Comparison of ENCODE assay signal across 1 cellular context in the genomic region with DNA sequence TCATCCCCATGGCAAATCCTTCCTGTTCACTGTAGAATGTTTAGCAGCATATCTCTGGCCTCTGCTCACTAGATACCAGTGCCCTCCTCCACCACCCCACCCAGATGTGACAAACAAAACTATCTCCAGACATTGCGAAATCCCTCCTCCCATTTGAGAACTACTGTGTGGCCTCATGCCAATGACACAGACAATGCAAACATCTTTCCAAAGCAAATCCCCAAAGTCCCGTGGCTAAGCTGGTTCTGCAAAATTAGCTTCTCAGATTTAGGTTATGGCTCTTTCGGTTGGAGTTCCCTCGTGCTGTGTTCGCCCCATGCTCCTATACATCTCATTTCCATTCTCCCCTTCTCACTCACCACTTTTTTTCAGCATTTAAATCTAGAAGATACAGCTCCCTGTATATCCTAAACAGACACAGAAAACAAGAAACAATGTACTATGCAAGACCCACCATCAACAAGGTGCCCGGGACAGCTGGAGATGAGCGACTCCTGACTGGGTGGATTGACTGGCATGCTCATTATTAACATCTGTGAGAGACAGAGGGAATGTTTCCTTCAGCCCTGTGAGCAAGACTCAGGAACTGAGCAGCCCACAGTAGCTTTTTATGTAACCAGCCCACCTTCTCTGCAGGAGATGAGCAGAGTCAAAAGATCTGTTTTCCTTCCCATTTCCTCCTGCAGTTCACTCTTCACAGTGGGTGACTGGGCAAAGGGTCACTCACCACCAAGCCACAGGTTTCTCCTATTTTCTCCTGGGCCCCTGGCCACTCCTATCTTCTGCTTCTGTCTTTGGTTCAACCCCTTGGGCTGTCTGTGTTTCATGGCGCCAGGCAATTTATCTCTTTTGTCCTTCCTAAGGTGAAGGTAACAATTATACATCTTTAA.
TF ChIP-seq lines count a peak whose summit lies in the region.

No MANE protein-coding gene starts in this region.

TF ChIP-seq in HepG2, 621 proteins besides CTCF, POLR2A, EP300 and RAD21 (continued from another document and continues in another):
- TF ChIP-seq, protein P1, sequence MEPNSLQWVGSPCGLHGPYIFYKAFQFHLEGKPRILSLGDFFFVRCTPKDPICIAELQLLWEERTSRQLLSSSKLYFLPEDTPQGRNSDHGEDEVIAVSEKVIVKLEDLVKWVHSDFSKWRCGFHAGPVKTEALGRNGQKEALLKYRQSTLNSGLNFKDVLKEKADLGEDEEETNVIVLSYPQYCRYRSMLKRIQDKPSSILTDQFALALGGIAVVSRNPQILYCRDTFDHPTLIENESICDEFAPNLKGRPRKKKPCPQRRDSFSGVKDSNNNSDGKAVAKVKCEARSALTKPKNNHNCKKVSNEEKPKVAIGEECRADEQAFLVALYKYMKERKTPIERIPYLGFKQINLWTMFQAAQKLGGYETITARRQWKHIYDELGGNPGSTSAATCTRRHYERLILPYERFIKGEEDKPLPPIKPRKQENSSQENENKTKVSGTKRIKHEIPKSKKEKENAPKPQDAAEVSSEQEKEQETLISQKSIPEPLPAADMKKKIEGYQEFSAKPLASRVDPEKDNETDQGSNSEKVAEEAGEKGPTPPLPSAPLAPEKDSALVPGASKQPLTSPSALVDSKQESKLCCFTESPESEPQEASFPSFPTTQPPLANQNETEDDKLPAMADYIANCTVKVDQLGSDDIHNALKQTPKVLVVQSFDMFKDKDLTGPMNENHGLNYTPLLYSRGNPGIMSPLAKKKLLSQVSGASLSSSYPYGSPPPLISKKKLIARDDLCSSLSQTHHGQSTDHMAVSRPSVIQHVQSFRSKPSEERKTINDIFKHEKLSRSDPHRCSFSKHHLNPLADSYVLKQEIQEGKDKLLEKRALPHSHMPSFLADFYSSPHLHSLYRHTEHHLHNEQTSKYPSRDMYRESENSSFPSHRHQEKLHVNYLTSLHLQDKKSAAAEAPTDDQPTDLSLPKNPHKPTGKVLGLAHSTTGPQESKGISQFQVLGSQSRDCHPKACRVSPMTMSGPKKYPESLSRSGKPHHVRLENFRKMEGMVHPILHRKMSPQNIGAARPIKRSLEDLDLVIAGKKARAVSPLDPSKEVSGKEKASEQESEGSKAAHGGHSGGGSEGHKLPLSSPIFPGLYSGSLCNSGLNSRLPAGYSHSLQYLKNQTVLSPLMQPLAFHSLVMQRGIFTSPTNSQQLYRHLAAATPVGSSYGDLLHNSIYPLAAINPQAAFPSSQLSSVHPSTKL (CRISPR knock-in tag; IDR thresholded peaks at IDR 0.05): peak; percentile 97
- TF ChIP-seq ARHGAP35 (CRISPR knock-in tag; IDR thresholded peaks at IDR 0.05; ENCODE audit: borderline replicate concordance): 0 out of 2 replicates have a peak, but pooled peaks have one; percentile 45
- TF ChIP-seq, protein P2, sequence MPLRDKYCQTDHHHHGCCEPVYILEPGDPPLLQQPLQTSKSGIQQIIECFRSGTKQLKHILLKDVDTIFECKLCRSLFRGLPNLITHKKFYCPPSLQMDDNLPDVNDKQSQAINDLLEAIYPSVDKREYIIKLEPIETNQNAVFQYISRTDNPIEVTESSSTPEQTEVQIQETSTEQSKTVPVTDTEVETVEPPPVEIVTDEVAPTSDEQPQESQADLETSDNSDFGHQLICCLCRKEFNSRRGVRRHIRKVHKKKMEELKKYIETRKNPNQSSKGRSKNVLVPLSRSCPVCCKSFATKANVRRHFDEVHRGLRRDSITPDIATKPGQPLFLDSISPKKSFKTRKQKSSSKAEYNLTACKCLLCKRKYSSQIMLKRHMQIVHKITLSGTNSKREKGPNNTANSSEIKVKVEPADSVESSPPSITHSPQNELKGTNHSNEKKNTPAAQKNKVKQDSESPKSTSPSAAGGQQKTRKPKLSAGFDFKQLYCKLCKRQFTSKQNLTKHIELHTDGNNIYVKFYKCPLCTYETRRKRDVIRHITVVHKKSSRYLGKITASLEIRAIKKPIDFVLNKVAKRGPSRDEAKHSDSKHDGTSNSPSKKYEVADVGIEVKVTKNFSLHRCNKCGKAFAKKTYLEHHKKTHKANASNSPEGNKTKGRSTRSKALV (CRISPR knock-in tag; IDR thresholded peaks at IDR 0.05): no peak
- TF ChIP-seq, protein P3, sequence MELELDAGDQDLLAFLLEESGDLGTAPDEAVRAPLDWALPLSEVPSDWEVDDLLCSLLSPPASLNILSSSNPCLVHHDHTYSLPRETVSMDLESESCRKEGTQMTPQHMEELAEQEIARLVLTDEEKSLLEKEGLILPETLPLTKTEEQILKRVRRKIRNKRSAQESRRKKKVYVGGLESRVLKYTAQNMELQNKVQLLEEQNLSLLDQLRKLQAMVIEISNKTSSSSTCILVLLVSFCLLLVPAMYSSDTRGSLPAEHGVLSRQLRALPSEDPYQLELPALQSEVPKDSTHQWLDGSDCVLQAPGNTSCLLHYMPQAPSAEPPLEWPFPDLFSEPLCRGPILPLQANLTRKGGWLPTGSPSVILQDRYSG (CRISPR knock-in tag; IDR thresholded peaks at IDR 0.05): no peak
- TF ChIP-seq KDM6A (CRISPR knock-in tag; IDR thresholded peaks at IDR 0.05; ENCODE audit: low read depth): 0 out of 2 replicates have a peak, but pooled peaks have one; percentile 13
- no peak for TF ChIP-seq JARID2 (CRISPR knock-in tag; IDR thresholded peaks at IDR 0.05; ENCODE audit: insufficient replicate concordance)
- TF ChIP-seq ZNF790 (CRISPR knock-in tag; IDR thresholded peaks at IDR 0.05; ENCODE audit: borderline replicate concordance): no peak
- TF ChIP-seq, protein P4, sequence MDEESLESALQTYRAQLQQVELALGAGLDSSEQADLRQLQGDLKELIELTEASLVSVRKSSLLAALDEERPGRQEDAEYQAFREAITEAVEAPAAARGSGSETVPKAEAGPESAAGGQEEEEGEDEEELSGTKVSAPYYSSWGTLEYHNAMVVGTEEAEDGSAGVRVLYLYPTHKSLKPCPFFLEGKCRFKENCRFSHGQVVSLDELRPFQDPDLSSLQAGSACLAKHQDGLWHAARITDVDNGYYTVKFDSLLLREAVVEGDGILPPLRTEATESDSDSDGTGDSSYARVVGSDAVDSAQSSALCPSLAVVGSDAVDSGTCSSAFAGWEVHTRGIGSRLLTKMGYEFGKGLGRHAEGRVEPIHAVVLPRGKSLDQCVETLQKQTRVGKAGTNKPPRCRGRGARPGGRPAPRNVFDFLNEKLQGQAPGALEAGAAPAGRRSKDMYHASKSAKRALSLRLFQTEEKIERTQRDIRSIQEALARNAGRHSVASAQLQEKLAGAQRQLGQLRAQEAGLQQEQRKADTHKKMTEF (CRISPR knock-in tag; IDR thresholded peaks at IDR 0.05): peak; percentile 72
- no peak for TF ChIP-seq MXD4 (CRISPR knock-in tag; IDR thresholded peaks at IDR 0.05)
- no peak for TF ChIP-seq ZNF253 (CRISPR knock-in tag; IDR thresholded peaks at IDR 0.05; ENCODE audit: borderline replicate concordance)
- TF ChIP-seq ZNF430 (CRISPR knock-in tag; IDR thresholded peaks at IDR 0.05): no peak
- peak; percentile 64; the same call in 1 of the 2 replicates for TF ChIP-seq SIX1 (CRISPR knock-in tag; IDR thresholded peaks at IDR 0.05; ENCODE audit: borderline replicate concordance)
- TF ChIP-seq KLF6 (CRISPR knock-in tag; IDR thresholded peaks at IDR 0.05): no peak
- no peak for TF ChIP-seq MYC (CRISPR knock-in tag; IDR thresholded peaks at IDR 0.05; ENCODE audit: borderline replicate concordance)
- no peak for TF ChIP-seq ZNF766 (CRISPR knock-in tag; IDR thresholded peaks at IDR 0.05; ENCODE audit: borderline replicate concordance)
- TF ChIP-seq FOXA1 (IDR thresholded peaks at IDR 0.05): no peak
- peak; percentile 78 for TF ChIP-seq FOXA1 (CRISPR knock-in tag; IDR thresholded peaks at IDR 0.05)
- TF ChIP-seq ZSCAN30 (CRISPR knock-in tag; IDR thresholded peaks at IDR 0.05): no peak
- TF ChIP-seq, protein P5, sequence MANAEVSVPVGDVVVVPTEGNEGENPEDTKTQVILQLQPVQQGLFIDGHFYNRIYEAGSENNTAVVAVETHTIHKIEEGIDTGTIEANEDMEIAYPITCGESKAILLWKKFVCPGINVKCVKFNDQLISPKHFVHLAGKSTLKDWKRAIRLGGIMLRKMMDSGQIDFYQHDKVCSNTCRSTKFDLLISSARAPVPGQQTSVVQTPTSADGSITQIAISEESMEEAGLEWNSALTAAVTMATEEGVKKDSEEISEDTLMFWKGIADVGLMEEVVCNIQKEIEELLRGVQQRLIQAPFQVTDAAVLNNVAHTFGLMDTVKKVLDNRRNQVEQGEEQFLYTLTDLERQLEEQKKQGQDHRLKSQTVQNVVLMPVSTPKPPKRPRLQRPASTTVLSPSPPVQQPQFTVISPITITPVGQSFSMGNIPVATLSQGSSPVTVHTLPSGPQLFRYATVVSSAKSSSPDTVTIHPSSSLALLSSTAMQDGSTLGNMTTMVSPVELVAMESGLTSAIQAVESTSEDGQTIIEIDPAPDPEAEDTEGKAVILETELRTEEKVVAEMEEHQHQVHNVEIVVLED (CRISPR knock-in tag; IDR thresholded peaks at IDR 0.05; ENCODE audit: borderline replicate concordance): 0 out of 2 replicates have a peak, but pooled peaks have one; percentile 13
- TF ChIP-seq ZNF44 (CRISPR knock-in tag; IDR thresholded peaks at IDR 0.05): no peak
- TF ChIP-seq, protein P6, sequence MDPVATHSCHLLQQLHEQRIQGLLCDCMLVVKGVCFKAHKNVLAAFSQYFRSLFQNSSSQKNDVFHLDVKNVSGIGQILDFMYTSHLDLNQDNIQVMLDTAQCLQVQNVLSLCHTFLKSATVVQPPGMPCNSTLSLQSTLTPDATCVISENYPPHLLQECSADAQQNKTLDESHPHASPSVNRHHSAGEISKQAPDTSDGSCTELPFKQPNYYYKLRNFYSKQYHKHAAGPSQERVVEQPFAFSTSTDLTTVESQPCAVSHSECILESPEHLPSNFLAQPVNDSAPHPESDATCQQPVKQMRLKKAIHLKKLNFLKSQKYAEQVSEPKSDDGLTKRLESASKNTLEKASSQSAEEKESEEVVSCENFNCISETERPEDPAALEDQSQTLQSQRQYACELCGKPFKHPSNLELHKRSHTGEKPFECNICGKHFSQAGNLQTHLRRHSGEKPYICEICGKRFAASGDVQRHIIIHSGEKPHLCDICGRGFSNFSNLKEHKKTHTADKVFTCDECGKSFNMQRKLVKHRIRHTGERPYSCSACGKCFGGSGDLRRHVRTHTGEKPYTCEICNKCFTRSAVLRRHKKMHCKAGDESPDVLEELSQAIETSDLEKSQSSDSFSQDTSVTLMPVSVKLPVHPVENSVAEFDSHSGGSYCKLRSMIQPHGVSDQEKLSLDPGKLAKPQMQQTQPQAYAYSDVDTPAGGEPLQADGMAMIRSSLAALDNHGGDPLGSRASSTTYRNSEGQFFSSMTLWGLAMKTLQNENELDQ (CRISPR knock-in tag; IDR thresholded peaks at IDR 0.05; ENCODE audit: borderline replicate concordance): no peak
- TF ChIP-seq, protein P7, sequence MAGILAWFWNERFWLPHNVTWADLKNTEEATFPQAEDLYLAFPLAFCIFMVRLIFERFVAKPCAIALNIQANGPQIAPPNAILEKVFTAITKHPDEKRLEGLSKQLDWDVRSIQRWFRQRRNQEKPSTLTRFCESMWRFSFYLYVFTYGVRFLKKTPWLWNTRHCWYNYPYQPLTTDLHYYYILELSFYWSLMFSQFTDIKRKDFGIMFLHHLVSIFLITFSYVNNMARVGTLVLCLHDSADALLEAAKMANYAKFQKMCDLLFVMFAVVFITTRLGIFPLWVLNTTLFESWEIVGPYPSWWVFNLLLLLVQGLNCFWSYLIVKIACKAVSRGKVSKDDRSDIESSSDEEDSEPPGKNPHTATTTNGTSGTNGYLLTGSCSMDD (CRISPR knock-in tag; IDR thresholded peaks at IDR 0.05): no peak
- TF ChIP-seq, protein P8, sequence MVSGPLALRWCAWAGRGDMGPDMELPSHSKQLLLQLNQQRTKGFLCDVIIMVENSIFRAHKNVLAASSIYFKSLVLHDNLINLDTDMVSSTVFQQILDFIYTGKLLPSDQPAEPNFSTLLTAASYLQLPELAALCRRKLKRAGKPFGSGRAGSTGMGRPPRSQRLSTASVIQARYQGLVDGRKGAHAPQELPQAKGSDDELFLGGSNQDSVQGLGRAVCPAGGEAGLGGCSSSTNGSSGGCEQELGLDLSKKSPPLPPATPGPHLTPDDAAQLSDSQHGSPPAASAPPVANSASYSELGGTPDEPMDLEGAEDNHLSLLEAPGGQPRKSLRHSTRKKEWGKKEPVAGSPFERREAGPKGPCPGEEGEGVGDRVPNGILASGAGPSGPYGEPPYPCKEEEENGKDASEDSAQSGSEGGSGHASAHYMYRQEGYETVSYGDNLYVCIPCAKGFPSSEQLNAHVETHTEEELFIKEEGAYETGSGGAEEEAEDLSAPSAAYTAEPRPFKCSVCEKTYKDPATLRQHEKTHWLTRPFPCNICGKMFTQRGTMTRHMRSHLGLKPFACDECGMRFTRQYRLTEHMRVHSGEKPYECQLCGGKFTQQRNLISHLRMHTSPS (CRISPR knock-in tag; IDR thresholded peaks at IDR 0.05; ENCODE audit: low read depth): peak; percentile 79
- peak; percentile 90 for TF ChIP-seq ZNF556 (CRISPR knock-in tag; IDR thresholded peaks at IDR 0.05; ENCODE audit: borderline replicate concordance)
- TF ChIP-seq KAT2B (IDR thresholded peaks at IDR 0.05; ENCODE audit: borderline replicate concordance, low read depth, low read length): no peak
- no peak for TF ChIP-seq MLLT10 (CRISPR knock-in tag; IDR thresholded peaks at IDR 0.05)
- no peak for TF ChIP-seq MEIS2 (CRISPR knock-in tag; IDR thresholded peaks at IDR 0.05)
- TF ChIP-seq TAF1 (CRISPR knock-in tag; IDR thresholded peaks at IDR 0.05): no peak
- TF ChIP-seq RFXAP (CRISPR knock-in tag; IDR thresholded peaks at IDR 0.05; ENCODE audit: borderline replicate concordance): no peak
- TF ChIP-seq REPIN1 (CRISPR knock-in tag; IDR thresholded peaks at IDR 0.05; ENCODE audit: borderline replicate concordance, low read depth): peak; percentile 85; the same call in 1 of the 2 replicates
- TF ChIP-seq TBL1XR1 (IDR thresholded peaks at IDR 0.05; ENCODE audit: borderline replicate concordance, low read length, partially characterized antibody): peak; percentile 46
